Comparison of ENCODE assay signal across 12 cellular contexts in the genomic region with DNA sequence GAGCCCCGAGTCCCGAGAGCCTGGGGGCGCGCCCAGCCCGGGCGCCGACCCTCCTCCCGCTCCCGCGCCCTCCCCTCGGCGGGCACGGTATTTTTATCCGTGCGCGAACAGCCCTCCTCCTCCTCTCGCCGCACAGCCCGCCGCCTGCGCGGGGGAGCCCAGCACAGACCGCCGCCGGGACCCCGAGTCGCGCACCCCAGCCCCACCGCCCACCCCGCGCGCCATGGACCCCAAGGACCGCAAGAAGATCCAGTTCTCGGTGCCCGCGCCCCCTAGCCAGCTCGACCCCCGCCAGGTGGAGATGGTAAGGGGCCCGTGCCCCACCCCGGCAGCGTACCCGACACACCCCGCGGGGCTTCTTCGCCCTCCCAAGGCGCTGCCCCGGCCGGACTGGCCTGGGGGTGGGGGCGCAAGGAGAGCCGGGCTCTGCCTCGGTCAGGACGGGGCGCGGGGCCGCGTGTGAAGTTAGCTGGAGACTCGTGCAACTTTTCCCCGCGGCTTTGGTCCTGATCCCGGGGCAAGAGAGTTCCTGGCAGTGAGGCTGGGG. TPM values are rescaled to one million over a fixed set of nuclear protein-coding genes. Genes with fewer than 3 reads are reported as not detected.
DNase-seq lines count a peak whose midpoint lies in the region; ATAC-seq and TF ChIP-seq lines count a peak whose summit lies in the region.
"Had no signal": no experiment of that assay in that cellular context is flagged by ENCODE, and none has a peak within 500 bp of the region (broad histone marks: within the 10 kb centered on the region; RNA-seq: fewer than 3 reads in every experiment).

No MANE protein-coding gene starts in this region.

- no peak for TF ChIP-seq CTCF in VCaP (conservative IDR thresholded peaks at IDR 0.05)
- no peak for TF ChIP-seq CTCF in progenitor cell of endocrine pancreas (IDR thresholded peaks at IDR 0.05; ENCODE audit: unreplicated experiment)
- no peak for TF ChIP-seq CTCF in natural killer cell (IDR thresholded peaks at IDR 0.05)
- no peak for TF ChIP-seq CTCF in osteocyte (IDR thresholded peaks at IDR 0.05)

- H3K27ac ChIP-seq in BLaER1 (no peak overlapping the region), VCaP (peak overlapping the region; percentile 44; the same call in 1 of the 2 replicates), right cardiac atrium (ENCODE audit: low read length) (no peak overlapping the region)

- H3K4me3 Mint-ChIP-seq in progenitor cell of endocrine pancreas (ENCODE audit: low read depth) (peak overlapping the region; percentile 40), natural killer cell (no peak overlapping the region), osteocyte (ENCODE audit: unreplicated experiment) (no peak overlapping the region)
- H3K4me3 Mint-ChIP-seq: activated T-helper 1 cell treated with anti-CD3 and anti-CD28 coated beads, Interleukin-12 subunit alpha, Interleukin-12 subunit beta, Interleukin-2, Interleukin-4 antibody, amounts not matched to agents 30 ng/mL and 10 ng/mL and 1 ng/mL, durations not matched to agents 14 hours and 24 hours and 36 hours had no signal

- H3K4me1 ChIP-seq in BLaER1 (peaks cover 62% of the 10 kb centered on the region), right cardiac atrium (ENCODE audit: control insufficient read depth, insufficient read depth, low read length) (peaks cover 2% of the 10 kb centered on the region)

- H3K9ac ChIP-seq in BLaER1, result no peak overlapping the region

- intact Hi-C loops in right cardiac atrium (cut with DNase I) (loop anchor here in 1 of 4 donors (10.0 kb wide), 1 partner anchor 48 kb away; no protein-coding TSS in a partner anchor), natural killer cell (cut with micrococcal nuclease) (no loop called here)

- peak overlapping the region; percentile 59 for H3K4me2 ChIP-seq in BLaER1

- H3K9me3 ChIP-seq in BLaER1 (no peaks in the 10 kb centered on the region), right cardiac atrium (ENCODE audit: control insufficient read depth, low read length) (no peaks in the 10 kb centered on the region)

- H3K36me3 Mint-ChIP-seq in progenitor cell of endocrine pancreas (ENCODE audit: insufficient read depth) (no peaks in the 10 kb centered on the region), natural killer cell (no peaks in the 10 kb centered on the region), osteocyte (ENCODE audit: unreplicated experiment) (no peaks in the 10 kb centered on the region)

- H3K27me3 ChIP-seq in BLaER1 (peaks cover 26% of the 10 kb centered on the region), right cardiac atrium (ENCODE audit: control insufficient read depth, insufficient read depth) (no peaks in the 10 kb centered on the region)

- no peaks in the 10 kb centered on the region for H4K20me1 ChIP-seq in BLaER1

- no peaks in the 10 kb centered on the region for H3K36me3 ChIP-seq in BLaER1

- H3K4me1 Mint-ChIP-seq in progenitor cell of endocrine pancreas (ENCODE audit: low read depth), result peaks cover 13% of the 10 kb centered on the region
- peaks cover 10 to 25% of the 10 kb centered on the region in 2 donors for H3K4me1 Mint-ChIP-seq in natural killer cell
- H3K4me1 Mint-ChIP-seq in osteocyte (ENCODE audit: unreplicated experiment), result peaks cover 14% of the 10 kb centered on the region

- ATAC-seq in right cardiac atrium (no peak), natural killer cell (no peak), GM18858 (IDR thresholded peaks at IDR 0.05; ENCODE audit: unreplicated experiment) (no peak)

- H3K4me3 ChIP-seq in BLaER1 (0 out of 2 replicates have a peak overlapping the region, but pooled peaks have one; percentile 31), right cardiac atrium (ENCODE audit: low read length) (peak overlapping the region; percentile 33)

- WGBS in right cardiac atrium, result 3% methylated on average over 60 of the region's 60 CpGs

- no peak for DNase-seq in right cardiac atrium
- DNase-seq in progenitor cell of endocrine pancreas (ENCODE audit: low spot score, unreplicated experiment), result no peak
- DNase-seq in natural killer cell, result no peak
- DNase-seq in osteocyte (ENCODE audit: extremely low spot score, unreplicated experiment), result no peak
- no peak for DNase-seq in superior temporal gyrus (ENCODE audit: extremely low spot score)
- DNase-seq: effector CD4-positive, alpha-beta T cell; NCI-H82 had no signal

- H3K9me3 Mint-ChIP-seq in progenitor cell of endocrine pancreas (ENCODE audit: low read depth), result no peaks in the 10 kb centered on the region
- no peaks in the 10 kb centered on the region for H3K9me3 Mint-ChIP-seq in natural killer cell
- H3K9me3 Mint-ChIP-seq in osteocyte (ENCODE audit: unreplicated experiment), result no peaks in the 10 kb centered on the region
- H3K9me3 Mint-ChIP-seq: activated T-helper 1 cell treated with anti-CD3 and anti-CD28 coated beads, Interleukin-12 subunit alpha, Interleukin-12 subunit beta, Interleukin-2, Interleukin-4 antibody, amounts not matched to agents 30 ng/mL and 10 ng/mL and 1 ng/mL, durations not matched to agents 14 hours and 24 hours and 36 hours had no signal

- H3K27me3 Mint-ChIP-seq in progenitor cell of endocrine pancreas (peaks cover 71% of the 10 kb centered on the region), natural killer cell (ENCODE audit: low read depth in 2 of 2) (peaks cover 10 to 34% of the 10 kb centered on the region in 2 donors), osteocyte (ENCODE audit: unreplicated experiment) (peaks cover 60% of the 10 kb centered on the region)

- H3K27ac Mint-ChIP-seq in progenitor cell of endocrine pancreas (no peak overlapping the region), natural killer cell (no peak overlapping the region), osteocyte (ENCODE audit: unreplicated experiment) (no peak overlapping the region)
- H3K27ac Mint-ChIP-seq: activated T-helper 1 cell treated with anti-CD3 and anti-CD28 coated beads, Interleukin-12 subunit alpha, Interleukin-12 subunit beta, Interleukin-2, Interleukin-4 antibody, amounts not matched to agents 30 ng/mL and 10 ng/mL and 1 ng/mL, durations not matched to agents 14 hours and 24 hours and 36 hours had no signal

RNA-seq across cellular contexts. Expression of a gene that starts 0.5 kb away (rescaled TPM):
- total RNA-seq in right cardiac atrium (1 to 10 TPM; 2.0 to 6.6 (median 2.4) TPM), progenitor cell of endocrine pancreas (0.89 TPM in 1 of 2 replicates, not detected in the other), natural killer cell (not detected), osteocyte (4.5 and 6.0 TPM in 2 replicates)
- 4.4 TPM for polyA plus RNA-seq in right cardiac atrium
- total RNA-seq: activated T-helper 1 cell treated with anti-CD3 and anti-CD28 coated beads, Interleukin-12 subunit alpha, Interleukin-12 subunit beta, Interleukin-2, Interleukin-4 antibody, amounts not matched to agents 30 ng/mL and 10 ng/mL and 1 ng/mL, durations not matched to agents 14 hours and 24 hours and 36 hours; M059J had no signal

RNA-seq across cellular contexts. Expression of a gene that starts 9.7 kb away (rescaled TPM):
- total RNA-seq in right cardiac atrium, result 10 to 100 TPM; 19.2 to 26.2 (median 22.9) TPM
- polyA plus RNA-seq in right cardiac atrium, result 22.7 TPM
- total RNA-seq in progenitor cell of endocrine pancreas, result 57.0 and 62.5 TPM in 2 replicates
- 100 to 1,000 TPM in 2 of 3 donors, 10 to 100 TPM in 1; 97.1 to 115 (median 105) TPM for total RNA-seq in natural killer cell
- 55.5 and 68.9 TPM in 2 replicates for total RNA-seq in osteocyte

RNA-seq across cellular contexts. Expression of a gene that starts 19.5 kb away (rescaled TPM):
- total RNA-seq in right cardiac atrium, result not detected
- not detected for polyA plus RNA-seq in right cardiac atrium
- not detected in 2 replicates for total RNA-seq in progenitor cell of endocrine pancreas
- total RNA-seq in natural killer cell, result not detected
- total RNA-seq in osteocyte, result not detected in 2 replicates
- total RNA-seq: activated T-helper 1 cell treated with anti-CD3 and anti-CD28 coated beads, Interleukin-12 subunit alpha, Interleukin-12 subunit beta, Interleukin-2, Interleukin-4 antibody, amounts not matched to agents 30 ng/mL and 10 ng/mL and 1 ng/mL, durations not matched to agents 14 hours and 24 hours and 36 hours; M059J had no signal

RNA-seq across cellular contexts. Expression of a gene that starts 37.9 kb away (rescaled TPM):
- 1,000 to 10,000 TPM; 2,357 to 4,356 (median 2,957) TPM for total RNA-seq in right cardiac atrium
- 4,928 TPM for polyA plus RNA-seq in right cardiac atrium
- 1.8 and 2.7 TPM in 2 replicates for total RNA-seq in progenitor cell of endocrine pancreas
- total RNA-seq in natural killer cell, result 1 to 10 TPM; 1.3 to 3.8 (median 2.4) TPM
- total RNA-seq in osteocyte, result 0.94 and 1.3 TPM in 2 replicates
- total RNA-seq: M059J had no signal

RNA-seq across cellular contexts. Expression of a gene that starts 41.0 kb away (rescaled TPM):
- 10 to 100 TPM; 18.1 to 39.6 (median 21.3) TPM for total RNA-seq in right cardiac atrium
- 32.7 TPM for polyA plus RNA-seq in right cardiac atrium
- total RNA-seq in progenitor cell of endocrine pancreas, result 2.5 and 3.1 TPM in 2 replicates
- 1 to 10 TPM; 1.2 to 2.5 (median 2.2) TPM for total RNA-seq in natural killer cell
- total RNA-seq in osteocyte, result 1.9 and 2.4 TPM in 2 replicates
- total RNA-seq: activated T-helper 1 cell treated with anti-CD3 and anti-CD28 coated beads, Interleukin-12 subunit alpha, Interleukin-12 subunit beta, Interleukin-2, Interleukin-4 antibody, amounts not matched to agents 30 ng/mL and 10 ng/mL and 1 ng/mL, durations not matched to agents 14 hours and 24 hours and 36 hours; M059J had no signal
